9 cellular contexts compared by ENCODE assay signal in the genomic region with DNA sequence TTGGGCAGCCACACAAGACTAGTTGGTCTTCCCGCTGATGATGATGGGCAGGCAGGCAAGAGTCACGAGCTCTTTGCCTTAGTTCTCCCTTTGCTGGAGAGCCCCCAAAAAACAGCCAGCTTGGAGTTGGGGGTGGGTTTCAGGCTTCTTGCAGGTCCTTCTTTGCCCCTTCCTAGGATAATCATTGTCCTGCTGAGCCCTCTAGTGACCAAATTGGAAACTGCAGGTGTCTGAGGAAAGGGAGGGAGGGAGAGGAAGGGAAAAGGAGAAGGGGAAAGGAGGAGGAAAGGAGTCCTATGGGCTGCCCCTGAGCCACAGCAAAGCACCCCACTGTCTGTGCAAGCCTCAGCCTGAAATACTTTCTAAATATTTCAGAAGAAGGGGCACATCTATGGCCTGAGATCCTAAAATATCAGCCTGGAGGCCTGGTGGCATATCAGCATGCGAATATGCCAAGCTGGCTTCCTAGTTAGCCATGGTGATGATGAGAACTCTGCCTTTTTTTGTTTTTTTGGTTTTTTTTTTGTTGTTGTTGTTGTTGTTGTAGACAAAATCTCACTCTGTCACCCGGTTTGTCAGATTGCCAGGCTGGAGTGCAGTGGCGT.
A peak's percentile ranks its signal among the peaks of the same experiment; 100 is the strongest.
DNase-seq lines count a peak whose midpoint lies in the region; ATAC-seq, FAIRE-seq and TF ChIP-seq lines count a peak whose summit lies in the region.
"Had no signal": no experiment of that assay in that cellular context is flagged by ENCODE, and none has a peak within 500 bp of the region (broad histone marks: within the 10 kb centered on the region; RNA-seq: fewer than 3 reads in every experiment).

No MANE protein-coding gene starts in this region.

- DNase-seq in NCI-H510A treated with DMSO at 0.1 percent for 48 hours (lab: John Stamatoyannopoulos, UW) (peak; percentile 19), NCI-H510A (lab: John Stamatoyannopoulos, UW) (no peak), HK-2 (ENCODE audit: unreplicated experiment) (peak; percentile 49), RCC 7860 (ENCODE audit: low spot score) (peak; percentile 29), heart right ventricle (peak in 1 of 2 donors; percentile 54), psoas muscle (no peak)
- peak; percentile 42 for DNase-seq in activated naive CD4-positive, alpha-beta T cell treated with anti-CD3 and anti-CD28 coated beads, Interleukin-2, amount 50 U/mL, for 16 hours

- TF ChIP-seq CTCF in heart right ventricle (IDR thresholded peaks at IDR 0.05) (peak; percentile 65 to 85 (median 81)), psoas muscle (IDR thresholded peaks at IDR 0.05) (peak; percentile 76)

- intact Hi-C loops in heart right ventricle (cut with DNase I), result loop anchor here in 8 of 10 donors (2.0 to 10.0 kb wide), 5 partner anchors 206 to 616 kb away; no protein-coding TSS in a partner anchor
- intact Hi-C loops in psoas muscle (cut with DNase I), result loop anchor here in 1 of 2 donors (5.0 kb wide), 2 partner anchors 616 to 1276 kb away; no protein-coding TSS in a partner anchor

- H3K4me1 ChIP-seq in heart right ventricle (no peaks in the 10 kb centered on the region), psoas muscle (no peaks in the 10 kb centered on the region)

- H3K36me3 ChIP-seq in heart right ventricle (no peaks in the 10 kb centered on the region), psoas muscle (ENCODE audit: insufficient read depth in 1 of 2, low read depth in 1 of 2) (no peaks in the 10 kb centered on the region)

- H3K27ac ChIP-seq in heart right ventricle (no peak overlapping the region), psoas muscle (no peak overlapping the region)

- 47 to 48% methylated on average over 5 of the region's 5 CpGs for WGBS in heart right ventricle, 2 donors
- 44 to 46% (median 45%) methylated on average over 5 of the region's 5 CpGs for WGBS in psoas muscle, 3 donors

- H3K4me3 ChIP-seq in heart right ventricle (no peak overlapping the region), psoas muscle (no peak overlapping the region)

- ATAC-seq in heart right ventricle (peak in 3 of 8 donors; percentile 37 to 55 (median 51)), psoas muscle (peak in 2 of 4 donors; percentile 45 to 59), HG02759 (IDR thresholded peaks at IDR 0.05; ENCODE audit: unreplicated experiment) (no peak)

- H3K9me3 ChIP-seq in heart right ventricle (no peaks in the 10 kb centered on the region), psoas muscle (no peaks in the 10 kb centered on the region)

- FAIRE-seq in RCC 7860 (lab: Jason Lieb, UNC), result no peak
- FAIRE-seq: G401.6 had no signal

- peaks cover 0 to 34% (median 25%) of the 10 kb centered on the region in 7 donors for H3K27me3 ChIP-seq in heart right ventricle
- peaks cover 0 to 13% (median 0%) of the 10 kb centered on the region in 3 donors for H3K27me3 ChIP-seq in psoas muscle (ENCODE audit: insufficient read depth in 3 of 3, low read length in 2 of 3)

Comparison
In these comparisons a context has a peak if more than half of its experiments do, and no peak if none do; other contexts are left out.
1. DNase-seq: peak in NCI-H510A treated with DMSO at 0.1 percent for 48 hours (single experiment), HK-2 (single experiment), RCC 7860 (single experiment) and activated naive CD4-positive, alpha-beta T cell treated with anti-CD3 and anti-CD28 coated beads, Interleukin-2, amount 50 U/mL, for 16 hours (single experiment); none in NCI-H510A (single experiment) and psoas muscle (0 of 2).